Comparison of ENCODE assay signal across 8 cellular contexts in genomic region chr20:41138527-41139226, GRCh38. TPM values are rescaled to one million over a fixed set of nuclear protein-coding genes. Genes with fewer than 3 reads are reported as not detected.
DNase-seq lines count a peak whose midpoint lies in the region; ATAC-seq and TF ChIP-seq lines count a peak whose summit lies in the region.

No MANE protein-coding gene starts in this region.

- H3K27me3 ChIP-seq in KMS-11 (ENCODE audit: insufficient read depth, low read depth) (no peaks in the 10 kb centered on the region), iPS DF 6.9 (ENCODE audit: control insufficient read depth, insufficient read depth, low read length) (no peaks in the 10 kb centered on the region), spleen (replicated peaks in 1 of 7) (peaks cover 0 to 12% (median 0%) of the 10 kb centered on the region in 7 donors)

- ATAC-seq in activated naive CD8-positive, alpha-beta T cell treated with anti-CD3 and anti-CD28 coated beads, Interleukin-2, amount 10 ng/mL, durations not matched to agents 7 days and 5 days (ENCODE audit: low read depth) = peak; percentile 16
- no peak for ATAC-seq in GM18505 (IDR thresholded peaks at IDR 0.05; ENCODE audit: unreplicated experiment)

- H3K4me3 ChIP-seq in AG10803 (ENCODE audit: low read length) (peak overlapping the region; percentile 74), KMS-11 (IDR thresholded peaks at IDR 0.05; ENCODE audit: insufficient read depth, low read depth, low read length) (no peak overlapping the region), iPS DF 6.9 (ENCODE audit: low read length) (peak overlapping the region; percentile 99; the same call in 1 of the 2 replicates), spleen (peak overlapping the region; percentile 89 to 98 (median 95))

- intact Hi-C loops in spleen (cut with DNase I; ENCODE audit: low total_unique reads) = no loop called here

- no peak for TF ChIP-seq CTCF in AG10803 (conservative IDR thresholded peaks at IDR 0.05; ENCODE audit: low read length)
- no peak for TF ChIP-seq CTCF in KMS-11 (conservative IDR thresholded peaks at IDR 0.05; ENCODE audit: low read depth, low read length)
- no peak for TF ChIP-seq CTCF in spleen (IDR thresholded peaks at IDR 0.05 in 8 of 11, conservative IDR thresholded peaks at IDR 0.05 in 3 of 11)

- peaks cover 59% of the 10 kb centered on the region for H3K4me1 Mint-ChIP-seq in activated naive CD8-positive, alpha-beta T cell treated with anti-CD3 and anti-CD28 coated beads, Interleukin-2, amount 10 ng/mL, durations not matched to agents 7 days and 5 days

- no peaks in the 10 kb centered on the region for H3K9me3 Mint-ChIP-seq in activated naive CD8-positive, alpha-beta T cell treated with anti-CD3 and anti-CD28 coated beads, Interleukin-2, amount 10 ng/mL, durations not matched to agents 7 days and 5 days

- H3K27ac ChIP-seq in KMS-11 (no peak overlapping the region), iPS DF 6.9 (ENCODE audit: low read length) (no peak overlapping the region), spleen (peak overlapping the region; percentile 90 to 98 (median 95))

- peak overlapping the region; percentile 91 for H3K4me2 ChIP-seq in KMS-11

- H3K36me3 ChIP-seq in KMS-11 (ENCODE audit: insufficient read depth) (no peaks in the 10 kb centered on the region), iPS DF 6.9 (ENCODE audit: control insufficient read depth, insufficient read depth, low read length) (no peaks in the 10 kb centered on the region), spleen (no peaks in the 10 kb centered on the region)

- peaks cover 18% of the 10 kb centered on the region for H3K36me3 Mint-ChIP-seq in activated naive CD8-positive, alpha-beta T cell treated with anti-CD3 and anti-CD28 coated beads, Interleukin-2, amount 10 ng/mL, durations not matched to agents 7 days and 5 days

- H3K4me3 Mint-ChIP-seq in activated naive CD8-positive, alpha-beta T cell treated with anti-CD3 and anti-CD28 coated beads, Interleukin-2, amount 10 ng/mL, durations not matched to agents 7 days and 5 days = peak overlapping the region; percentile 85

- no peaks in the 10 kb centered on the region for H3K27me3 Mint-ChIP-seq in activated naive CD8-positive, alpha-beta T cell treated with anti-CD3 and anti-CD28 coated beads, Interleukin-2, amount 10 ng/mL, durations not matched to agents 7 days and 5 days

- WGBS in iPS DF 6.9 (ENCODE audit: insufficient coverage, insufficient read length) = no CpG with 5 or more reads among the region's 12 CpGs
- WGBS in spleen, 5 donors = 18 to 29% (median 24%) methylated on average over 11 to 12 of the region's 12 CpGs

- H4K20me1 ChIP-seq in KMS-11 (ENCODE audit: insufficient read depth) = no peaks in the 10 kb centered on the region

- H2AFZ ChIP-seq in KMS-11 (ENCODE audit: low read depth) = no peak overlapping the region

- TF ChIP-seq POLR2A in spleen (IDR thresholded peaks at IDR 0.05) (no peak), GM18505 (IDR thresholded peaks at IDR 0.05; ENCODE audit: borderline replicate concordance, extremely low read depth, insufficient read depth, insufficient read length) (no peak)

- H3K9ac ChIP-seq in KMS-11 = no peak overlapping the region

- H3K79me2 ChIP-seq in KMS-11 (ENCODE audit: insufficient read depth, low read depth) = no peaks in the 10 kb centered on the region; the same call in 1 of the 2 replicates

- no peaks in the 10 kb centered on the region for H3K4me1 ChIP-seq in KMS-11 (ENCODE audit: low read depth, poor library complexity, severe bottlenecking)
- H3K4me1 ChIP-seq in iPS DF 6.9 (ENCODE audit: control insufficient read depth, insufficient read depth, low read length) = peaks cover 18% of the 10 kb centered on the region
- peaks cover 37 to 83% (median 71%) of the 10 kb centered on the region in 6 donors for H3K4me1 ChIP-seq in spleen

- POLR2A ChIA-PET in activated naive CD8-positive, alpha-beta T cell treated with anti-CD3 and anti-CD28 coated beads, Interleukin-2, amount 10 ng/mL, durations not matched to agents 7 days and 5 days (lab: Charles Lee) = interaction anchor here (0.7 to 17.2 kb wide), 15 partner anchors 8 to 554 kb away, joined by 3 to 505 read pairs (median 4); partner anchors contain the start of gene ZHX3

- no peaks in the 10 kb centered on the region for H3K9me3 ChIP-seq in iPS DF 6.9 (ENCODE audit: control insufficient read depth, insufficient read depth, low read length)
- H3K9me3 ChIP-seq in spleen = no peaks in the 10 kb centered on the region

- DNase-seq in AG10803 (ENCODE audit: low read depth) (peak; percentile 13), iPS DF 6.9 (ENCODE audit: low read depth, low spot score) (no peak), spleen (no peak), NCI-H146 (lab: John Stamatoyannopoulos, UW) (no peak), RPMI8226 (no peak)
- peak; percentile 68 for DNase-seq in activated naive CD8-positive, alpha-beta T cell treated with anti-CD3 and anti-CD28 coated beads, Interleukin-2, amount 10 ng/mL, durations not matched to agents 7 days and 5 days

- H3K27ac Mint-ChIP-seq in activated naive CD8-positive, alpha-beta T cell treated with anti-CD3 and anti-CD28 coated beads, Interleukin-2, amount 10 ng/mL, durations not matched to agents 7 days and 5 days = peak overlapping the region; percentile 91

RNA-seq across cellular contexts. Expression of gene PLCG1, which starts 1.3 kb away (rescaled TPM):
- total RNA-seq in activated naive CD8-positive, alpha-beta T cell treated with anti-CD3 and anti-CD28 coated beads, Interleukin-2, amount 10 ng/mL, durations not matched to agents 7 days and 5 days = 100 to 1,000 TPM; 419 to 425 TPM
- total RNA-seq in spleen = 100 to 1,000 TPM in 6 of 7 donors, 10 to 100 TPM in 1; 96.7 to 144 (median 134) TPM
- 10 to 100 TPM; 28.0 to 51.3 (median 29.3) TPM for polyA plus RNA-seq in spleen

Comparison
In these comparisons a context has a peak if more than half of its experiments do, and no peak if none do; other contexts are left out.
1. DNase-seq: peak in AG10803 (single experiment) and activated naive CD8-positive, alpha-beta T cell treated with anti-CD3 and anti-CD28 coated beads, Interleukin-2, amount 10 ng/mL, durations not matched to agents 7 days and 5 days (single experiment); none in iPS DF 6.9 (single experiment), spleen (single experiment), NCI-H146 (single experiment) and RPMI8226 (single experiment).
2. H3K27ac ChIP-seq: peak in spleen (8 of 8); none in KMS-11 (single experiment) and iPS DF 6.9 (single experiment).